10 cellular contexts compared by ENCODE assay signal in genomic region chr9:27539479-27540441, GRCh38. TPM values are rescaled to one million over a fixed set of nuclear protein-coding genes. Genes with fewer than 3 reads are reported as not detected.
DNase-seq lines count a peak whose midpoint lies in the region; ATAC-seq and TF ChIP-seq lines count a peak whose summit lies in the region.
"Had no signal": no experiment of that assay in that cellular context is flagged by ENCODE, and none has a peak within 500 bp of the region (broad histone marks: within the 10 kb centered on the region; RNA-seq: fewer than 3 reads in every experiment).

No MANE protein-coding gene starts in this region.

- H3K36me3 ChIP-seq in colonic mucosa (no peaks in the 10 kb centered on the region), osteoblast (ENCODE audit: insufficient read depth, low read length) (no peaks in the 10 kb centered on the region)
- H3K36me3 ChIP-seq in CD8-positive, alpha-beta memory T cell (ENCODE audit: insufficient read depth, low read length): no peaks in the 10 kb centered on the region

- H3K27me3 Mint-ChIP-seq in CD8-positive, alpha-beta memory T cell: no peaks in the 10 kb centered on the region

- no peaks in the 10 kb centered on the region for H3K79me2 ChIP-seq in osteoblast (ENCODE audit: insufficient read depth, low read length)

- no peak overlapping the region for H3K27ac Mint-ChIP-seq in CD8-positive, alpha-beta memory T cell

- no peaks in the 10 kb centered on the region for H3K9me3 ChIP-seq in colonic mucosa
- H3K9me3 ChIP-seq in osteoblast (ENCODE audit: low read depth, low read length): no peaks in the 10 kb centered on the region
- H3K9me3 ChIP-seq in CD8-positive, alpha-beta memory T cell (ENCODE audit: low read length): no peaks in the 10 kb centered on the region

- ATAC-seq in HG03159 (IDR thresholded peaks at IDR 0.05; ENCODE audit: unreplicated experiment) (peak; percentile 52), GM18870 (IDR thresholded peaks at IDR 0.05; ENCODE audit: unreplicated experiment) (no peak)

- CTCF ChIA-PET in CD8-positive, alpha-beta memory T cell (lab: Charles Lee): interaction anchor here (2.5 kb wide), 1 partner anchor 10 kb away, joined by 12 read pairs; the partner anchor contains the start of gene MOB3B

- H3K4me1 Mint-ChIP-seq in CD8-positive, alpha-beta memory T cell: no peaks in the 10 kb centered on the region

- H3K4me3 ChIP-seq in colonic mucosa (no peak overlapping the region), osteoblast (ENCODE audit: insufficient read depth, low read length) (no peak overlapping the region)
- no peak overlapping the region for H3K4me3 ChIP-seq in CD8-positive, alpha-beta memory T cell (ENCODE audit: low read length)

- H3K27me3 ChIP-seq in colonic mucosa (no peaks in the 10 kb centered on the region), osteoblast (ENCODE audit: insufficient read depth, low read length) (no peaks in the 10 kb centered on the region)
- no peaks in the 10 kb centered on the region for H3K27me3 ChIP-seq in CD8-positive, alpha-beta memory T cell (ENCODE audit: insufficient read depth, low read length, poor library complexity, severe bottlenecking)

- intact Hi-C loops in colonic mucosa (cut with DNase I): loop anchor here (10.0 kb wide), 1 partner anchor 505 kb away; no protein-coding TSS in a partner anchor

- no peak overlapping the region for H3K4me3 Mint-ChIP-seq in CD8-positive, alpha-beta memory T cell

- H3K36me3 Mint-ChIP-seq in CD8-positive, alpha-beta memory T cell: peaks cover 10 to 30% (median 16%) of the 10 kb centered on the region in 3 donors

- no peaks in the 10 kb centered on the region for H3K9me3 Mint-ChIP-seq in CD8-positive, alpha-beta memory T cell

- peak overlapping the region; percentile 22 for H3K4me2 ChIP-seq in osteoblast (ENCODE audit: insufficient read depth, low read length)

- H4K20me1 ChIP-seq in osteoblast (ENCODE audit: insufficient read depth, low read length): no peaks in the 10 kb centered on the region

- H2AFZ ChIP-seq in osteoblast (ENCODE audit: low read length): no peak overlapping the region

- DNase-seq in GM04504 (ENCODE audit: low read depth) (peak; percentile 24), colonic mucosa (no peak), osteoblast (ENCODE audit: insufficient read length, low spot score, missing footprints) (no peak), GM19238 (ENCODE audit: insufficient read length, low spot score) (no peak), GDM1 (lab: John Stamatoyannopoulos, UW) (no peak)
- DNase-seq in CD8-positive, alpha-beta memory T cell: no peak

- no peak overlapping the region for H3K9ac ChIP-seq in colonic mucosa (ENCODE audit: low read depth in 2 of 2, low read length in 2 of 2)

- H3K27ac ChIP-seq in colonic mucosa: peak overlapping the region; percentile 60
- H3K27ac ChIP-seq in osteoblast (ENCODE audit: low read depth, low read length): no peak overlapping the region
- no peak overlapping the region for H3K27ac ChIP-seq in CD8-positive, alpha-beta memory T cell (ENCODE audit: low read depth, low read length)

- POLR2A ChIA-PET in CD8-positive, alpha-beta memory T cell (lab: Charles Lee): no interaction called here

- H3K4me1 ChIP-seq in colonic mucosa: peaks cover 4% of the 10 kb centered on the region
- peaks cover 13% of the 10 kb centered on the region for H3K4me1 ChIP-seq in osteoblast (ENCODE audit: insufficient read depth, low read length)
- H3K4me1 ChIP-seq in CD8-positive, alpha-beta memory T cell (ENCODE audit: insufficient read depth, low read length): no peaks in the 10 kb centered on the region

- TF ChIP-seq CTCF in colonic mucosa (IDR thresholded peaks at IDR 0.05): no peak
- no peak for TF ChIP-seq CTCF in osteoblast (IDR thresholded peaks at IDR 0.05; ENCODE audit: extremely low read depth, low read depth, low read length)

RNA-seq across cellular contexts. Expression of gene MOB3B, which starts 10.1 kb away (rescaled TPM):
- total RNA-seq in colonic mucosa (10 to 100 TPM; 35.8 to 39.6 TPM), osteoblast (under 0.01 TPM in 2 replicates)
- under 1 TPM; 0.20 to 0.29 TPM for total RNA-seq in CD8-positive, alpha-beta memory T cell
- polyA plus RNA-seq in CD8-positive, alpha-beta memory T cell: 0.07 TPM
- total RNA-seq: SK-MEL-5 had no signal

RNA-seq across cellular contexts. Expression of gene IFNK, which starts 15.7 kb away (rescaled TPM):
- total RNA-seq in colonic mucosa (not detected), osteoblast (not detected in 2 replicates)
- not detected for total RNA-seq in CD8-positive, alpha-beta memory T cell
- not detected for polyA plus RNA-seq in CD8-positive, alpha-beta memory T cell
- total RNA-seq: glomerular endothelial cell, SK-MEL-5 had no signal

RNA-seq across cellular contexts. Expression of gene C9orf72, which starts 33.5 kb away (rescaled TPM):
- total RNA-seq in colonic mucosa: 10 to 100 TPM in 1 of 2 donors, 1 to 10 TPM in 1; 8.0 to 14.0 TPM
- 6.5 and 8.8 TPM in 2 replicates for total RNA-seq in osteoblast
- 1 to 10 TPM; 3.9 to 5.5 TPM for total RNA-seq in CD8-positive, alpha-beta memory T cell
- 6.3 TPM for polyA plus RNA-seq in CD8-positive, alpha-beta memory T cell
- total RNA-seq: SK-MEL-5 had no signal

Comparison
In these comparisons a context has a peak if more than half of its experiments do, and no peak if none do; other contexts are left out.
1. RNA of gene MOB3B, which starts 10.1 kb away (total RNA-seq): 35.8 to 39.6 TPM in colonic mucosa; 0.20 to 0.29 TPM in CD8-positive, alpha-beta memory T cell and under 0.01 TPM in osteoblast; every median in the first group is over 10 times any median in the second.